ENCODE assay signal across 8 cellular contexts in the genomic region with DNA sequence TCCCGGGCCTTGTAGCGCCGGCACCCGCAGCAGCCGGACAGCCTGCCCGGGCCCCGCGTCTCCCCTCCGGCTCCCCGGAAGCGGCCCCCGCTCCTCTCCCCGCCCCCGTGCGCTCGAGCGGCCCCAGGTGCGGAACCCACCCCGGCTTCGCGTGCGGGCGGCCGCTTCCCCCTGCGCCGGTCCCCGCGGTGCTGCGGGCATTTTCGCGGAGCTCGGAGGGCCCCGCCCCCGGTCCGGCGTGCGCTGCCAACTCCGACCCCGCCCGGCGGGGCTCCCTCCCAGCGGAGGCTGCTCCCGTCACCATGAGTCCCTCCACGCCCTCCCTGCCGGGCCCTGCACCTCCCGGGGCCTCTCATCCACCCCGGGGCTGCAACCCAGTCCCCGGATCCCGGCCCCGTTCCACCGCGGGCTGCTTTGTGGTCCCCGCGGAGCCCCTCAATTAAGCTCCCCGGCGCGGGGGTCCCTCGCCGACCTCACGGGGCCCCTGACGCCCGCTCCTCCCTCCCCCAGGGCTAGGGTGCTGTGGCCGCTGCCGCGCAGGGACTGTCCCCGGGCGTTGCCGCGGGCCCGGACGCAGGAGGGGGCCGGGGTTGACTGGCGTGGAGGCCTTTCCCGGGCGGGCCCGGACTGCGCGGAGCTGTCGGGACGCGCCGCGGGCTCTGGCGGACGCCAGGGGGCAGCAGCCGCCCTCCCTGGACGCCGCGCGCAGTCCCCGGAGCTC.
A peak's percentile ranks its signal among the peaks of the same experiment; 100 is the strongest.
DNase-seq lines count a peak whose midpoint lies in the region; ATAC-seq and TF ChIP-seq lines count a peak whose summit lies in the region.

No MANE protein-coding gene starts in this region.

- peaks cover 0 to 9% (median 0%) of the 10 kb centered on the region in 11 experiments; a peak in 5 of 22 replicates for H3K9me3 ChIP-seq in BLaER1 treated with 17β-estradiol and CSF1 and Interleukin-3, amounts not matched to agents 10 nM and 100 nM (replicated peaks in 1 of 11)
- no peaks in the 10 kb centered on the region for H3K9me3 ChIP-seq in NT2/D1 (ENCODE audit: insufficient read depth, low read length)

- peak overlapping the region; percentile 83 to 99 (median 95) for H3K4me2 ChIP-seq in BLaER1 treated with 17β-estradiol and CSF1 and Interleukin-3, amounts not matched to agents 10 nM and 100 nM

- peaks cover 22 to 34% (median 30%) of the 10 kb centered on the region in 11 experiments; a peak in 20 of 22 replicates for H3K36me3 ChIP-seq in BLaER1 treated with 17β-estradiol and CSF1 and Interleukin-3, amounts not matched to agents 10 nM and 100 nM
- H3K36me3 ChIP-seq in NT2/D1 (ENCODE audit: insufficient read depth, insufficient read length, low read length) = no peaks in the 10 kb centered on the region

- H3K27me3 Mint-ChIP-seq in naive B cell = no peaks in the 10 kb centered on the region

- H3K4me1 ChIP-seq in BLaER1 treated with 17β-estradiol and CSF1 and Interleukin-3, amounts not matched to agents 10 nM and 100 nM = peaks cover 23 to 46% (median 36%) of the 10 kb centered on the region in 10 experiments
- no peaks in the 10 kb centered on the region for H3K4me1 ChIP-seq in NT2/D1 (ENCODE audit: insufficient read depth, insufficient read length)

- ATAC-seq in HG03342 (IDR thresholded peaks at IDR 0.05; ENCODE audit: unreplicated experiment) = peak; percentile 40
- peak; percentile 55 to 60 for ATAC-seq in naive B cell (ENCODE audit: low read depth in 2 of 2)

- H3K27me3 ChIP-seq in BLaER1 treated with 17β-estradiol and CSF1 and Interleukin-3, amounts not matched to agents 10 nM and 100 nM = no peaks in the 10 kb centered on the region
- H3K27me3 ChIP-seq in NT2/D1 (ENCODE audit: insufficient read depth, insufficient read length) = peaks cover 69% of the 10 kb centered on the region

- H3K9me3 Mint-ChIP-seq in naive B cell = no peaks in the 10 kb centered on the region

- H3K4me3 Mint-ChIP-seq in naive B cell = peak overlapping the region; percentile 88 to 96 (median 91)

- TF ChIP-seq POLR2A in GM19193 (IDR thresholded peaks at IDR 0.05; ENCODE audit: extremely low read depth, insufficient read depth, insufficient read length) (peak; percentile 35), erythroblast (IDR thresholded peaks at IDR 0.05; ENCODE audit: low read length) (peak; percentile 53)

- peaks cover 0 to 6% of the 10 kb centered on the region in 2 donors for H3K36me3 Mint-ChIP-seq in naive B cell

- peak overlapping the region; percentile 80 to 99 (median 96) for H3K4me3 ChIP-seq in BLaER1 treated with 17β-estradiol and CSF1 and Interleukin-3, amounts not matched to agents 10 nM and 100 nM
- H3K4me3 ChIP-seq in NT2/D1 (ENCODE audit: insufficient read length, low read depth) = peak overlapping the region; percentile 84

- H3K27ac ChIP-seq in BLaER1 treated with 17β-estradiol and CSF1 and Interleukin-3, amounts not matched to agents 10 nM and 100 nM = peak overlapping the region; percentile 92 to 99 (median 97)

- DNase-seq in NT2/D1 (ENCODE audit: low read depth, low spot score) (no peak), erythroblast (lab: John Stamatoyannopoulos, UW) (peak; percentile 88 to 92), naive B cell (peak; percentile 78)
- DNase-seq in activated CD8-positive, alpha-beta memory T cell treated with anti-CD3 and anti-CD28 coated beads, Interleukin-2, amount 50 U/mL, for 48 hours = peak; percentile 91
- peak; percentile 37 to 80 (median 68) for DNase-seq in stimulated activated naive CD4-positive, alpha-beta T cell (lab: John Stamatoyannopoulos, UW)

- H4K20me1 ChIP-seq in BLaER1 treated with 17β-estradiol and CSF1 and Interleukin-3, amounts not matched to agents 10 nM and 100 nM = peaks cover 35 to 80% (median 37%) of the 10 kb centered on the region in 11 experiments; a peak in 21 of 22 replicates

- peaks cover 16 to 47% (median 43%) of the 10 kb centered on the region in 3 donors for H3K4me1 Mint-ChIP-seq in naive B cell

- peak overlapping the region; percentile 93 to 100 (median 98) for H3K9ac ChIP-seq in BLaER1 treated with 17β-estradiol and CSF1 and Interleukin-3, amounts not matched to agents 10 nM and 100 nM
- peak overlapping the region; percentile 98 for H3K9ac ChIP-seq in NT2/D1 (ENCODE audit: insufficient read length, low read depth)

- peak overlapping the region in 5 of 6 donors; percentile 63 to 97 (median 92) for H3K27ac Mint-ChIP-seq in naive B cell
